In genomic region chr7:11831383-11831726, GRCh38 we compare ENCODE assay signal across 9 cellular contexts. TPM values are rescaled to one million over a fixed set of nuclear protein-coding genes. Genes with fewer than 3 reads are reported as not detected.
DNase-seq lines count a peak whose midpoint lies in the region; TF ChIP-seq lines count a peak whose summit lies in the region.
"Had no signal": no experiment of that assay in that cellular context is flagged by ENCODE, and none has a peak within 500 bp of the region (broad histone marks: within the 10 kb centered on the region; RNA-seq: fewer than 3 reads in every experiment).

No MANE protein-coding gene starts in this region.

- H3K9me3 ChIP-seq in testis, result no peaks in the 10 kb centered on the region

- no peak for TF ChIP-seq POLR2A in testis (IDR thresholded peaks at IDR 0.05)

- H3K27me3 ChIP-seq in testis, result no peaks in the 10 kb centered on the region

- H3K4me1 ChIP-seq in testis, result peaks cover 5% of the 10 kb centered on the region

- intact Hi-C loops in testis (cut with DNase I; ENCODE audit: low total_unique reads), result no loop called here

- no peak for TF ChIP-seq CTCF in WI38 (IDR thresholded peaks at IDR 0.05; ENCODE audit: low read depth, low read length)
- TF ChIP-seq CTCF in testis (IDR thresholded peaks at IDR 0.05), result no peak

- peak overlapping the region; percentile 22 to 50 for H3K27ac ChIP-seq in testis

- H3K4me3 ChIP-seq in WI38 (ENCODE audit: low read depth, low read length) (peak overlapping the region; percentile 56), testis (peak overlapping the region; percentile 47 to 60)

- peak; percentile 32 for DNase-seq in NCI-H2171 treated with DMSO at 0.1 percent for 48 hours (lab: John Stamatoyannopoulos, UW)
- no peak for DNase-seq in NCI-H2171 (lab: John Stamatoyannopoulos, UW)
- DNase-seq in iris pigment epithelial cell (ENCODE audit: low read depth), result peak; percentile 31
- DNase-seq in testis, result no peak
- DNase-seq in NCI-H2107 (lab: John Stamatoyannopoulos, UW), result no peak
- no peak for DNase-seq in glomerular visceral epithelial cell (ENCODE audit: extremely low spot score)
- DNase-seq in CD1c-positive myeloid dendritic cell (ENCODE audit: extremely low spot score), result no peak
- DNase-seq: CD4-positive, CD25-positive, alpha-beta regulatory T cell had no signal

- H3K36me3 ChIP-seq in testis (ENCODE audit: low read depth, missing control alignments), result no peaks in the 10 kb centered on the region

- 0 to 1% methylated on average over 5 of the region's 5 CpGs for WGBS in testis, 2 donors

RNA-seq across cellular contexts. Expression of gene THSD7A, which starts 0.6 kb away (rescaled TPM):
- total RNA-seq in testis, result 1 to 10 TPM; 6.8 to 7.0 TPM
- polyA plus RNA-seq in testis (ENCODE audit: insufficient read depth, low read depth, low replicate concordance), result 1.6 TPM
- polyA plus RNA-seq: CD4-positive, CD25-positive, alpha-beta regulatory T cell had no signal

Comparison
In these comparisons a context has a peak if more than half of its experiments do, and no peak if none do; other contexts are left out.
1. DNase-seq: peak in NCI-H2171 treated with DMSO at 0.1 percent for 48 hours (single experiment) and iris pigment epithelial cell (single experiment); none in NCI-H2171 (single experiment), testis (single experiment), NCI-H2107 (single experiment), glomerular visceral epithelial cell (single experiment) and CD1c-positive myeloid dendritic cell (single experiment).